In genomic region chr19:45848922-45849321, GRCh38 we compare ENCODE assay signal across 13 cellular contexts. TPM values are rescaled to one million over a fixed set of nuclear protein-coding genes. Genes with fewer than 3 reads are reported as not detected.
DNase-seq lines count a peak whose midpoint lies in the region; ATAC-seq, FAIRE-seq and TF ChIP-seq lines count a peak whose summit lies in the region.
"Had no signal": no experiment of that assay in that cellular context is flagged by ENCODE, and none has a peak within 500 bp of the region (broad histone marks: within the 10 kb centered on the region; RNA-seq: fewer than 3 reads in every experiment).

No MANE protein-coding gene starts in this region.

- H3T11ph ChIP-seq in H9 (ENCODE audit: low read length) = no peak overlapping the region

- H3K27me3 ChIP-seq in BE2C = no peaks in the 10 kb centered on the region
- no peaks in the 10 kb centered on the region for H3K27me3 ChIP-seq in H9 (ENCODE audit: insufficient read depth, low read length)
- H3K27me3 ChIP-seq in keratinocyte (ENCODE audit: control insufficient read depth, extremely low read depth, insufficient read depth, low read length) = no peaks in the 10 kb centered on the region

- WGBS in H9 (ENCODE audit: extremely low coverage, insufficient read length, low lambda C conversion rate) = no CpG with 5 or more reads among the region's 4 CpGs

- H3K9ac ChIP-seq in H9 (ENCODE audit: extremely low read depth, insufficient read length, low read length) (no peak overlapping the region), keratinocyte (ENCODE audit: control insufficient read depth, extremely low read depth, insufficient read depth, low read length) (no peak overlapping the region)

- H3K4me1 ChIP-seq in BE2C = no peaks in the 10 kb centered on the region
- H3K4me1 ChIP-seq in H9 (ENCODE audit: insufficient read depth, low read length) = no peaks in the 10 kb centered on the region
- H3K4me1 ChIP-seq in keratinocyte (ENCODE audit: control insufficient read depth, extremely low read depth, insufficient read depth, low read length) = no peaks in the 10 kb centered on the region

- no peaks in the 10 kb centered on the region for H3K9me1 ChIP-seq in keratinocyte (ENCODE audit: control insufficient read depth, extremely low read depth, insufficient read depth, low read length)

- peak; percentile 73 for ATAC-seq in WTC11
- no peak for ATAC-seq in HG02840 (IDR thresholded peaks at IDR 0.05; ENCODE audit: low FRiP score, unreplicated experiment)
- ATAC-seq in GM21423 (IDR thresholded peaks at IDR 0.05; ENCODE audit: unreplicated experiment) = no peak

- H2BK12ac ChIP-seq in H9 (ENCODE audit: insufficient read length, low read depth, low read length) = no peak overlapping the region

- no peak overlapping the region for H2BK120ac ChIP-seq in H9 (ENCODE audit: low read depth, low read length, poor library complexity, severe bottlenecking)

- H3K79me2 ChIP-seq in H9 (ENCODE audit: insufficient read depth, low read length) (no peaks in the 10 kb centered on the region), keratinocyte (ENCODE audit: control insufficient read depth, insufficient read depth, low read length) (no peaks in the 10 kb centered on the region)

- no peak overlapping the region for H4K8ac ChIP-seq in H9 (replicated peaks; ENCODE audit: insufficient read length, low read depth, low read length)

- H2AK5ac ChIP-seq in H9 (ENCODE audit: insufficient read length, low read length) = no peak overlapping the region

- peak; percentile 38 for TF ChIP-seq CTCF in BE2C (IDR thresholded peaks at IDR 0.05; ENCODE audit: low read depth, low read length)
- TF ChIP-seq CTCF in H9 (conservative IDR thresholded peaks at IDR 0.05) = peak; percentile 55
- TF ChIP-seq CTCF in WTC11 (IDR thresholded peaks at IDR 0.05) = peak; percentile 26; the same call in 1 of the 2 replicates
- peak in 2 of 3 experiments; percentile 20 to 35 for TF ChIP-seq CTCF in keratinocyte (optimal IDR thresholded peaks at IDR 0.05 in 1 of 3, IDR thresholded peaks at IDR 0.05 in 1 of 3, conservative IDR thresholded peaks at IDR 0.05 in 1 of 3; ENCODE audit: extremely low read depth in 1 of 3, insufficient read depth in 2 of 3, low read length in 3 of 3)

- H3K4ac ChIP-seq in H9 (ENCODE audit: low read depth, low read length) = no peak overlapping the region

- H3K14ac ChIP-seq in H9 (ENCODE audit: insufficient read depth, low read length) = no peak overlapping the region

- DNase-seq in BE2C (no peak), H9 (no peak), WTC11 (ENCODE audit: low spot score) (no peak), keratinocyte (ENCODE audit: low read depth, low spot score) (no peak), amygdala (lab: John Stamatoyannopoulos, UW) (no peak), NCI-H2107 treated with DMSO at 0.1 percent for 48 hours (lab: John Stamatoyannopoulos, UW; ENCODE audit: unreplicated experiment) (no peak)
- DNase-seq: cerebellar nuclear complex, NCI-H2029, WERI-Rb-1 had no signal

- no peaks in the 10 kb centered on the region for H3K23me2 ChIP-seq in H9 (ENCODE audit: insufficient read length, low read depth, low read length, poor library complexity, severe bottlenecking)

- peaks cover 85% of the 10 kb centered on the region for H3K36me3 ChIP-seq in BE2C
- H3K36me3 ChIP-seq in keratinocyte (ENCODE audit: control insufficient read depth in 2 of 2, extremely low read depth in 1 of 2, insufficient read depth in 2 of 2, low read length in 2 of 2) = peaks cover 43 to 53% of the 10 kb centered on the region in 2 experiments

- H3K27ac Mint-ChIP-seq in H9 (no peak overlapping the region), WTC11 (no peak overlapping the region)

- POLR2A ChIA-PET in WTC11 (lab: Charles Lee) = no interaction called here

- H3K23ac ChIP-seq in H9 (ENCODE audit: insufficient read length, low read depth, low read length) = no peak overlapping the region

- H2BK20ac ChIP-seq in H9 (ENCODE audit: low read depth, low read length, poor library complexity, severe bottlenecking) = no peak overlapping the region

- H3K4me2 ChIP-seq in H9 (ENCODE audit: insufficient read depth, insufficient read length, low read length) = no peak overlapping the region
- H3K4me2 ChIP-seq in keratinocyte (ENCODE audit: control insufficient read depth, extremely low read depth, insufficient read depth, low read depth, low read length) = no peak overlapping the region

- H2AFZ ChIP-seq in H9 (ENCODE audit: low read length) (no peak overlapping the region), keratinocyte (ENCODE audit: control insufficient read depth, low read length) (no peak overlapping the region)

- H3K79me1 ChIP-seq in H9 (ENCODE audit: insufficient read depth, low read depth, low read length, poor library complexity, severe bottlenecking) = no peaks in the 10 kb centered on the region

- no peak for FAIRE-seq in keratinocyte (lab: Jason Lieb, UNC)
- FAIRE-seq: RCC 7860 had no signal

- CTCF ChIA-PET in WTC11 (lab: Charles Lee) = interaction anchor here (1.4 to 2.0 kb wide), 2 partner anchors 13 to 28 kb away, joined by 3 to 6 read pairs; no protein-coding TSS in a partner anchor

- H3K27ac ChIP-seq in H9 (ENCODE audit: insufficient read length, low read depth, low read length) (no peak overlapping the region), keratinocyte (ENCODE audit: control insufficient read depth, insufficient read depth, low read length) (no peak overlapping the region)
- H3K27ac ChIP-seq: thoracic aorta, WERI-Rb-1 had no signal

- H2BK15ac ChIP-seq in H9 (ENCODE audit: low read depth, low read length) = no peak overlapping the region

- H3K18ac ChIP-seq in H9 (ENCODE audit: insufficient read length, low read depth, low read length) = no peak overlapping the region

- no peak overlapping the region for H4K91ac ChIP-seq in H9 (ENCODE audit: insufficient read length, low read depth, low read length)

- no peak overlapping the region for H3K4me3 Mint-ChIP-seq in H9
- no peak overlapping the region for H3K4me3 Mint-ChIP-seq in WTC11

- H3K9me3 ChIP-seq in BE2C (no peaks in the 10 kb centered on the region), H9 (ENCODE audit: control insufficient read depth, low read depth, low read length) (no peaks in the 10 kb centered on the region), keratinocyte (ENCODE audit: control insufficient read depth, low read depth, low read length) (no peaks in the 10 kb centered on the region)
- H3K9me3 ChIP-seq: thoracic aorta had no signal

- dilution Hi-C loops in keratinocyte (cut with MboI; ENCODE audit: extremely low pct_ligation_motif_present, low sequenced_read_pairs) = no loop called here

- H3K4me1 Mint-ChIP-seq in H9 (no peaks in the 10 kb centered on the region), WTC11 (no peaks in the 10 kb centered on the region)

- H3K27me3 Mint-ChIP-seq in H9 (ENCODE audit: low read depth) = no peaks in the 10 kb centered on the region
- no peaks in the 10 kb centered on the region for H3K27me3 Mint-ChIP-seq in WTC11 (ENCODE audit: low read depth)

- no peak overlapping the region for H3K56ac ChIP-seq in H9 (ENCODE audit: insufficient read length, low read depth, low read length)

- peaks cover 54 to 90% (median 76%) of the 10 kb centered on the region in 3 experiments for H3K36me3 Mint-ChIP-seq in H9 (ENCODE audit: insufficient read depth in 1 of 3, low read depth in 3 of 3)
- H3K36me3 Mint-ChIP-seq in WTC11 = peaks cover 67% of the 10 kb centered on the region

- H3K4me3 ChIP-seq in BE2C (ENCODE audit: low read depth, low read length) (no peak overlapping the region), keratinocyte (ENCODE audit: control insufficient read depth in 2 of 3, extremely low read depth in 1 of 3, insufficient read depth in 2 of 3, low read depth in 1 of 3, low read length in 3 of 3) (no peak overlapping the region)
- H3K4me3 ChIP-seq: thoracic aorta had no signal

- H2BK5ac ChIP-seq in H9 (ENCODE audit: insufficient read length, low read length) = no peak overlapping the region

- H4K20me1 ChIP-seq in H9 (ENCODE audit: control insufficient read depth, insufficient read depth, insufficient read length) = no peaks in the 10 kb centered on the region
- H4K20me1 ChIP-seq in keratinocyte (ENCODE audit: control insufficient read depth, extremely low read depth, insufficient read depth, low read length) = no peaks in the 10 kb centered on the region

- H3K9me3 Mint-ChIP-seq in H9 = no peaks in the 10 kb centered on the region
- no peaks in the 10 kb centered on the region for H3K9me3 Mint-ChIP-seq in WTC11

- no peak overlapping the region for H4K5ac ChIP-seq in H9 (ENCODE audit: insufficient read length, low read depth, low read length)

RNA-seq across cellular contexts. Expression of gene SYMPK, which starts 14.0 kb away (rescaled TPM):
- 49.4 TPM for polyA plus RNA-seq in BE2C (2012; ENCODE audit: insufficient read depth, insufficient read length, low read depth)
- 104 and 113 TPM in 2 replicates for total RNA-seq in H9 (2021)
- 105 to 111 TPM (median 106 TPM) in 3 replicates for total RNA-seq in WTC11 (2021)
- polyA plus RNA-seq in keratinocyte = 43.8 to 63.2 TPM (median 56.0 TPM) in 3 replicates
- 51.1 TPM for polyA plus RNA-seq in keratinocyte (2011; ENCODE audit: low read depth)
- polyA plus RNA-seq in keratinocyte (2011; cell fraction: cytosol; rRNA removed) = 43.6 and 48.5 TPM in 2 replicates
- 105 and 128 TPM in 2 replicates for polyA plus RNA-seq in keratinocyte (2011; cell fraction: nucleus; rRNA removed)
- polyA plus RNA-seq in keratinocyte (2012; ENCODE audit: low replicate concordance) = 29.5 and 45.4 TPM in 2 replicates
- 82.5 to 138 TPM (median 95.2 TPM) in 3 replicates for polyA minus RNA-seq in keratinocyte
- 75.6 TPM for polyA minus RNA-seq in keratinocyte (2011; cell fraction: cytosol; rRNA and poly(A)+ RNA removed)
- polyA minus RNA-seq in keratinocyte (2011; cell fraction: nucleus; rRNA and poly(A)+ RNA removed) = 44.7 and 61.0 TPM in 2 replicates

RNA-seq across cellular contexts. Expression of gene FOXA3, which starts 15.2 kb away (rescaled TPM):
- not detected for polyA plus RNA-seq in BE2C (2012; ENCODE audit: insufficient read depth, insufficient read length, low read depth)
- total RNA-seq in H9 (2021) (22.2 and 24.9 TPM in 2 replicates), WTC11 (2021) (20.7 to 24.6 TPM (median 24.2 TPM) in 3 replicates)
- 0.03 to 0.05 TPM in 2 of 3 replicates, not detected in the other for polyA plus RNA-seq in keratinocyte
- not detected for polyA plus RNA-seq in keratinocyte (2011; ENCODE audit: low read depth)
- polyA plus RNA-seq in keratinocyte (2011; cell fraction: cytosol; rRNA removed) = 0.05 TPM in 1 of 2 replicates, not detected in the other
- not detected in 2 replicates for polyA plus RNA-seq in keratinocyte (2011; cell fraction: nucleus; rRNA removed)
- not detected in 2 replicates for polyA plus RNA-seq in keratinocyte (2012; ENCODE audit: low replicate concordance)
- not detected in 3 replicates for polyA minus RNA-seq in keratinocyte
- polyA minus RNA-seq in keratinocyte (2011; cell fraction: cytosol; rRNA and poly(A)+ RNA removed) = not detected
- polyA minus RNA-seq in keratinocyte (2011; cell fraction: nucleus; rRNA and poly(A)+ RNA removed) = not detected in 2 replicates
- total RNA-seq: thoracic aorta had no signal

RNA-seq across cellular contexts. Expression of gene RSPH6A, which starts 33.8 kb away (rescaled TPM):
- polyA plus RNA-seq in BE2C (2012; ENCODE audit: insufficient read depth, insufficient read length, low read depth) = not detected
- total RNA-seq in H9 (2021) (0.29 and 0.55 TPM in 2 replicates), WTC11 (2021) (0.16 to 0.39 TPM (median 0.25 TPM) in 3 replicates)
- polyA plus RNA-seq in keratinocyte = not detected in 3 replicates
- not detected for polyA plus RNA-seq in keratinocyte (2011; ENCODE audit: low read depth)
- polyA plus RNA-seq in keratinocyte (2011; cell fraction: cytosol; rRNA removed) = not detected in 2 replicates
- polyA plus RNA-seq in keratinocyte (2011; cell fraction: nucleus; rRNA removed) = 0.05 and 0.17 TPM in 2 replicates
- 0.08 TPM in 1 of 2 replicates, not detected in the other for polyA plus RNA-seq in keratinocyte (2012; ENCODE audit: low replicate concordance)
- 0.16 TPM in 1 of 3 replicates, not detected in the others for polyA minus RNA-seq in keratinocyte
- polyA minus RNA-seq in keratinocyte (2011; cell fraction: cytosol; rRNA and poly(A)+ RNA removed) = not detected
- polyA minus RNA-seq in keratinocyte (2011; cell fraction: nucleus; rRNA and poly(A)+ RNA removed) = 0.32 TPM in 1 of 2 replicates, not detected in the other
- total RNA-seq: thoracic aorta had no signal

RNA-seq across cellular contexts. Expression of gene IRF2BP1, which starts 37.0 kb away (rescaled TPM):
- polyA plus RNA-seq in BE2C (2012; ENCODE audit: insufficient read depth, insufficient read length, low read depth) = 65.5 TPM
- total RNA-seq in H9 (2021) (28.2 and 29.3 TPM in 2 replicates), WTC11 (2021) (29.8 to 32.3 TPM (median 30.3 TPM) in 3 replicates)
- polyA plus RNA-seq in keratinocyte = 1.7 to 3.1 TPM (median 3.1 TPM) in 3 replicates
- polyA plus RNA-seq in keratinocyte (2011; ENCODE audit: low read depth) = 2.6 TPM
- polyA plus RNA-seq in keratinocyte (2011; cell fraction: cytosol; rRNA removed) = 1.3 and 4.1 TPM in 2 replicates
- 2.9 and 4.1 TPM in 2 replicates for polyA plus RNA-seq in keratinocyte (2011; cell fraction: nucleus; rRNA removed)
- 4.1 and 6.2 TPM in 2 replicates for polyA plus RNA-seq in keratinocyte (2012; ENCODE audit: low replicate concordance)
- 1.6 to 2.8 TPM (median 1.7 TPM) in 3 replicates for polyA minus RNA-seq in keratinocyte
- polyA minus RNA-seq in keratinocyte (2011; cell fraction: cytosol; rRNA and poly(A)+ RNA removed) = 15.3 TPM
- 3.6 and 5.8 TPM in 2 replicates for polyA minus RNA-seq in keratinocyte (2011; cell fraction: nucleus; rRNA and poly(A)+ RNA removed)

RNA-seq across cellular contexts. Expression of gene MYPOP, which starts 53.5 kb away (rescaled TPM):
- polyA plus RNA-seq in BE2C (2012; ENCODE audit: insufficient read depth, insufficient read length, low read depth) = 12.4 TPM
- total RNA-seq in H9 (2021) (9.0 and 9.5 TPM in 2 replicates), WTC11 (2021) (13.6 to 15.1 TPM (median 14.8 TPM) in 3 replicates)
- 1.1 to 1.6 TPM (median 1.3 TPM) in 3 replicates for polyA plus RNA-seq in keratinocyte
- 0.82 TPM for polyA plus RNA-seq in keratinocyte (2011; ENCODE audit: low read depth)
- polyA plus RNA-seq in keratinocyte (2011; cell fraction: cytosol; rRNA removed) = 1.6 and 2.6 TPM in 2 replicates
- 3.1 and 5.5 TPM in 2 replicates for polyA plus RNA-seq in keratinocyte (2011; cell fraction: nucleus; rRNA removed)
- polyA plus RNA-seq in keratinocyte (2012; ENCODE audit: low replicate concordance) = 4.1 and 4.6 TPM in 2 replicates
- 0.30 to 4.5 TPM (median 0.35 TPM) in 3 replicates for polyA minus RNA-seq in keratinocyte
- 3.8 TPM for polyA minus RNA-seq in keratinocyte (2011; cell fraction: cytosol; rRNA and poly(A)+ RNA removed)
- polyA minus RNA-seq in keratinocyte (2011; cell fraction: nucleus; rRNA and poly(A)+ RNA removed) = 1.2 and 1.8 TPM in 2 replicates
